8 cellular contexts compared by ENCODE assay signal in genomic region chr3:136752046-136752326, GRCh38. TPM values are rescaled to one million over a fixed set of nuclear protein-coding genes. Genes with fewer than 3 reads are reported as not detected.
A peak's percentile ranks its signal among the peaks of the same experiment; 100 is the strongest.
DNase-seq lines count a peak whose midpoint lies in the region; ATAC-seq and TF ChIP-seq lines count a peak whose summit lies in the region.

No MANE protein-coding gene starts in this region.

- H3K4me3 ChIP-seq in adipocyte (ENCODE audit: low read length) (peak overlapping the region; percentile 85), iPS-20b (ENCODE audit: low read length) (peak overlapping the region; percentile 91; the same call in 1 of the 2 replicates), stomach (peak overlapping the region; percentile 67 to 92 (median 82))

- H3K9me3 ChIP-seq in KOPT-K1 (ENCODE audit: insufficient read depth, low read length, poor library complexity, severe bottlenecking), result no peaks in the 10 kb centered on the region
- no peaks in the 10 kb centered on the region for H3K9me3 ChIP-seq in adipocyte (ENCODE audit: control insufficient read depth, low read length)
- no peaks in the 10 kb centered on the region for H3K9me3 ChIP-seq in iPS-20b (ENCODE audit: insufficient read depth, low read depth, low read length)
- no peaks in the 10 kb centered on the region for H3K9me3 ChIP-seq in stomach

- ATAC-seq in GM21529 (IDR thresholded peaks at IDR 0.05; ENCODE audit: unreplicated experiment), result peak; percentile 13

- TF ChIP-seq EP300 in stomach (IDR thresholded peaks at IDR 0.05), result no peak

- H3K36me3 ChIP-seq in KOPT-K1 (ENCODE audit: insufficient read depth, low read length) (no peaks in the 10 kb centered on the region), adipocyte (ENCODE audit: control insufficient read depth, insufficient read depth, low read length, severe bottlenecking) (no peaks in the 10 kb centered on the region), iPS-20b (ENCODE audit: insufficient read depth, low read depth, low read length) (no peaks in the 10 kb centered on the region), stomach (no peaks in the 10 kb centered on the region)

- H3K4me1 ChIP-seq in adipocyte (ENCODE audit: control insufficient read depth, insufficient read depth, low read length), result peaks cover 36% of the 10 kb centered on the region
- H3K4me1 ChIP-seq in iPS-20b (ENCODE audit: insufficient read depth, low read length), result peaks cover 22% of the 10 kb centered on the region
- peaks cover 21 to 55% (median 43%) of the 10 kb centered on the region in 4 donors for H3K4me1 ChIP-seq in stomach

- H3K27ac ChIP-seq in KOPT-K1 (ENCODE audit: low read depth, low read length, poor library complexity, severe bottlenecking) (peak overlapping the region; percentile 96), iPS-20b (ENCODE audit: low read length) (no peak overlapping the region), stomach (peak overlapping the region; percentile 95 to 100 (median 99))

- TF ChIP-seq POLR2A in stomach (IDR thresholded peaks at IDR 0.05), result no peak

- no peaks in the 10 kb centered on the region for H3K27me3 ChIP-seq in adipocyte (replicated peaks; ENCODE audit: control insufficient read depth, insufficient read depth, low read length)
- no peaks in the 10 kb centered on the region for H3K27me3 ChIP-seq in iPS-20b (ENCODE audit: insufficient read depth, low read length)
- H3K27me3 ChIP-seq in stomach, result no peaks in the 10 kb centered on the region

- intact Hi-C loops in stomach (cut with DNase I; ENCODE audit: low total_unique reads), result loop anchor here (10.0 kb wide), 1 partner anchor 357 kb away; no protein-coding TSS in a partner anchor

- H3K9ac ChIP-seq in adipocyte (ENCODE audit: low read length) (peak overlapping the region; percentile 96), iPS-20b (ENCODE audit: low read depth, low read length) (peak overlapping the region; percentile 91)

- DNase-seq in NCI-H1436 (lab: John Stamatoyannopoulos, UW) (peak; percentile 86), NCI-H1436 treated with DMSO at 0.1 percent for 48 hours (lab: John Stamatoyannopoulos, UW) (no peak), adipocyte (ENCODE audit: low read depth) (peak; percentile 82), stomach (no peak)
- no peak for DNase-seq in activated CD4-positive, alpha-beta T cell treated with anti-CD3 and anti-CD28 coated beads for 4 hours

- no peak for TF ChIP-seq CTCF in stomach (IDR thresholded peaks at IDR 0.05)

- WGBS in stomach, 5 donors, result 0% methylated on average over 5 to 41 of the region's 41 CpGs

RNA-seq across cellular contexts. Expression of gene STAG1, which starts 0.2 kb away (rescaled TPM):
- 100 to 1,000 TPM in 1 of 5 donors, 10 to 100 TPM in 4; 28.1 to 105 (median 49.2) TPM for total RNA-seq in stomach
- 1 to 10 TPM; 7.5 to 8.1 (median 8.1) TPM for polyA plus RNA-seq in stomach

Comparison
In these comparisons a context has a peak if more than half of its experiments do, and no peak if none do; other contexts are left out.
1. DNase-seq: peak in NCI-H1436 (single experiment) and adipocyte (single experiment); none in NCI-H1436 treated with DMSO at 0.1 percent for 48 hours (single experiment), stomach (single experiment) and activated CD4-positive, alpha-beta T cell treated with anti-CD3 and anti-CD28 coated beads for 4 hours (0 of 2).
2. Peak in every context shown above with its lines, with median percentiles within 50 percentile points of each other: H3K4me3 ChIP-seq.